In the genomic region with DNA sequence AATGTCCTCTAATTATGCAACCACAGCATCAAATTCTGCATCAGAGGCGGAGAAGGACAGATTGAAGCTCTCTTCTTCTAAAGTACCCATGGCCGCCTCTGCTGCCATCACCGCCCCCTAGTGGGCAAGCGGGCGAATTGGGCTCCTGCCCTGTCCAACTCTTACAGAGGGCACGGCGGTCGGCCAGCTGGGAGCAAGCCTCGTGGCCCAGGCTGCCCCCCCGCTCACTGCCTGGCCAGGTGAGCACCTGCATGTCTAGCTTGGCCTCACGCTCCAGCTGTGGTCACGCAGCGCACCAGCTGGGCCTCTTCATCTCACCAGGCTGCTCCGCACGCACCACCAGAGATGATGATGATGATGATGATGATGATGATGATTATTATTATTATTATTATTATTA, we compare ENCODE assay signal across 9 cellular contexts.
DNase-seq lines count a peak whose midpoint lies in the region; ATAC-seq and TF ChIP-seq lines count a peak whose summit lies in the region.
"Had no signal": no experiment of that assay in that cellular context is flagged by ENCODE, and none has a peak within 500 bp of the region (broad histone marks: within the 10 kb centered on the region; RNA-seq: fewer than 3 reads in every experiment).

No MANE protein-coding gene starts in this region.

- no peak overlapping the region for H3K4me3 ChIP-seq in NB4 (ENCODE audit: low read depth, low read length)
- H3K4me3 ChIP-seq: suprapubic skin had no signal

- no peak for TF ChIP-seq POLR2A in NB4 (IDR thresholded peaks at IDR 0.05; ENCODE audit: extremely low read depth, insufficient read length)

- ATAC-seq in HG02840 (IDR thresholded peaks at IDR 0.05; ENCODE audit: low FRiP score, unreplicated experiment) (no peak), GM19452 (IDR thresholded peaks at IDR 0.05; ENCODE audit: unreplicated experiment) (no peak), HG03135 (IDR thresholded peaks at IDR 0.05; ENCODE audit: unreplicated experiment) (no peak)

- TF ChIP-seq CTCF in GM12872 (IDR thresholded peaks at IDR 0.05; ENCODE audit: insufficient read depth, low read depth, low read length) (peak; percentile 69), NB4 (IDR thresholded peaks at IDR 0.05; ENCODE audit: low read depth, low read length) (peak; percentile 76)

- DNase-seq in COLO668 (lab: John Stamatoyannopoulos, UW; ENCODE audit: unreplicated experiment) (peak; percentile 2), NB4 (ENCODE audit: low read depth) (peak; percentile 48), germinal center (ENCODE audit: low spot score) (peak; percentile 2)
- DNase-seq: NCI-H524 treated with DMSO at 0.1 percent for 48 hours had no signal
